Comparison of ENCODE assay signal across 25 cellular contexts in genomic region chr1:231485029-231485784, GRCh38.
"Had no signal": no experiment of that assay in that cellular context is flagged by ENCODE, and none has a peak within 500 bp of the region (broad histone marks: within the 10 kb centered on the region; RNA-seq: fewer than 3 reads in every experiment).

No MANE protein-coding gene starts in this region.

- H3K9me3 ChIP-seq: ascending aorta, esophagus squamous epithelium, left ventricle myocardium inferior, testis had no signal

- FAIRE-seq: endothelial cell of umbilical vein, frontal cortex, small intestine had no signal

- H3K27me3 ChIP-seq: ascending aorta, cardiac muscle cell, testis had no signal

- DNase-seq: activated CD4-positive, alpha-beta T cell treated with anti-CD3 and anti-CD28 coated beads for 48 hours; activated CD4-positive, CD25-positive, alpha-beta regulatory T cell; activated CD8-positive, alpha-beta T cell treated with anti-CD3 and anti-CD28 coated beads for 36 hours; activated naive CD4-positive, alpha-beta T cell treated with anti-CD3 and anti-CD28 coated beads for 36 hours; activated T-cell treated with anti-CD3 and anti-CD28 coated beads, Interleukin-2, amount 50 U/mL, for 24 hours; dermis blood vessel endothelial cell; effector memory CD4-positive, alpha-beta T cell; esophagus squamous epithelium; head of caudate nucleus; kidney glomerular epithelial cell; left ventricle myocardium inferior; occipital lobe; right cardiac atrium; small intestine; stimulated activated CD4-positive, alpha-beta T cell treated with anti-CD3 and anti-CD28 coated beads, Interleukin-4, amount 100 ng/mL, for 4 hours; T1000; testis had no signal

- H3K4me1 ChIP-seq: ascending aorta, esophagus squamous epithelium, left ventricle myocardium inferior, testis had no signal

- H3K27ac ChIP-seq: ascending aorta, cardiac muscle cell, esophagus squamous epithelium, left ventricle myocardium inferior, testis had no signal

- H3K4me3 ChIP-seq: ascending aorta, cardiac muscle cell, esophagus squamous epithelium, left ventricle myocardium inferior, testis had no signal

- H3K36me3 ChIP-seq: ascending aorta, cardiac muscle cell, esophagus squamous epithelium, left ventricle myocardium inferior had no signal

- ATAC-seq: activated CD8-positive, alpha-beta T cell treated with anti-CD3 and anti-CD28 coated beads for 36 hours; right cardiac atrium; stimulated activated memory B cell treated with anti-CD40 and anti-IgM and Interleukin-4, amounts not matched to agents 10 μg/mL and 1 μg/mL and 100 μg/mL, for 72 hours had no signal

- H3K9me3 Mint-ChIP-seq: activated CD8-positive, alpha-beta T cell treated with anti-CD3 and anti-CD28 coated beads for 36 hours; activated naive CD4-positive, alpha-beta T cell treated with anti-CD3 and anti-CD28 coated beads for 36 hours; activated T-cell treated with anti-CD3 and anti-CD28 coated beads, Interleukin-2, amount 50 U/mL, for 24 hours; activated T-helper 2 cell treated with anti-CD3 and anti-CD28 coated beads, Interferon-gamma antibody, Interleukin-2, Interleukin-4, amounts not matched to agents 10 μg/mL and 5 μg/mL and 100 μg/mL, durations not matched to agents 14 hours and 24 hours and 36 hours; stimulated activated memory B cell treated with anti-CD40 and anti-IgM and Interleukin-4, amounts not matched to agents 10 μg/mL and 1 μg/mL and 100 μg/mL, for 72 hours; type B pancreatic cell had no signal

- H3K4me1 Mint-ChIP-seq: stimulated activated memory B cell treated with anti-CD40 and anti-IgM and Interleukin-4, amounts not matched to agents 10 μg/mL and 1 μg/mL and 100 μg/mL, for 72 hours had no signal

- H3K27me3 Mint-ChIP-seq: progenitor cell of endocrine pancreas; stimulated activated memory B cell treated with anti-CD40 and anti-IgM and Interleukin-4, amounts not matched to agents 10 μg/mL and 1 μg/mL and 100 μg/mL, for 72 hours; type B pancreatic cell had no signal

- H3K4me3 Mint-ChIP-seq: activated CD8-positive, alpha-beta T cell treated with anti-CD3 and anti-CD28 coated beads for 36 hours; activated naive CD4-positive, alpha-beta T cell treated with anti-CD3 and anti-CD28 coated beads for 36 hours; activated T-cell treated with anti-CD3 and anti-CD28 coated beads, Interleukin-2, amount 50 U/mL, for 24 hours; stimulated activated memory B cell treated with anti-CD40 and anti-IgM and Interleukin-4, amounts not matched to agents 10 μg/mL and 1 μg/mL and 100 μg/mL, for 72 hours; type B pancreatic cell had no signal

- H3K36me3 Mint-ChIP-seq: stimulated activated memory B cell treated with anti-CD40 and anti-IgM and Interleukin-4, amounts not matched to agents 10 μg/mL and 1 μg/mL and 100 μg/mL, for 72 hours; type B pancreatic cell had no signal

- H3K27ac Mint-ChIP-seq: activated CD8-positive, alpha-beta T cell treated with anti-CD3 and anti-CD28 coated beads for 36 hours; activated naive CD4-positive, alpha-beta T cell treated with anti-CD3 and anti-CD28 coated beads for 36 hours; activated T-cell treated with anti-CD3 and anti-CD28 coated beads, Interleukin-2, amount 50 U/mL, for 24 hours; activated T-helper 2 cell treated with anti-CD3 and anti-CD28 coated beads, Interferon-gamma antibody, Interleukin-2, Interleukin-4, amounts not matched to agents 10 μg/mL and 5 μg/mL and 100 μg/mL, durations not matched to agents 14 hours and 24 hours and 36 hours; progenitor cell of endocrine pancreas; stimulated activated memory B cell treated with anti-CD40 and anti-IgM and Interleukin-4, amounts not matched to agents 10 μg/mL and 1 μg/mL and 100 μg/mL, for 72 hours; type B pancreatic cell had no signal
